Comparison of ENCODE assay signal across 9 cellular contexts in the genomic region with DNA sequence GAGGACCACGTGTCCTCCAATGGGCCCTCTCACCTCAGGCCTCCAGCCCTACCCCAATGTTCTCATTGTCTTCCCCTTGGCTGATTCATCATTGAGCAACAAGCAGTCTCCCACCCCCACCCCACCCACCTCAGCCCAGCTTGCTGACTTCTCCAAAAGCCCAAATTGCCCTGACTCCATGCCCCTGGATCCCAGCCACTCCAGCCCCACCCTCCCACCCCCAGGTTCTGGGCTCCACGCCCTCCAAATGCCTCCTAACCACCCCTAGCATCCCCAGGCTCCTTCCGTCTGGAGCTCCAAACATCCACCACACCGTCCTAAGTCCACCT. TPM values are rescaled to one million over a fixed set of nuclear protein-coding genes. Genes with fewer than 3 reads are reported as not detected.
A peak's percentile ranks its signal among the peaks of the same experiment; 100 is the strongest.
DNase-seq lines count a peak whose midpoint lies in the region; ATAC-seq and TF ChIP-seq lines count a peak whose summit lies in the region.
"Had no signal": no experiment of that assay in that cellular context is flagged by ENCODE, and none has a peak within 500 bp of the region (broad histone marks: within the 10 kb centered on the region; RNA-seq: fewer than 3 reads in every experiment).

No MANE protein-coding gene starts in this region.

- H3K27ac Mint-ChIP-seq in progenitor cell of endocrine pancreas = peak overlapping the region; percentile 36
- peak overlapping the region in 1 of 8 donors; percentile 6 for H3K27ac Mint-ChIP-seq in CD8-positive, alpha-beta memory T cell

- no peaks in the 10 kb centered on the region for H3K9me3 ChIP-seq in CD8-positive, alpha-beta memory T cell (ENCODE audit: low read length)
- H3K9me3 ChIP-seq: pancreas had no signal

- TF ChIP-seq CTCF in progenitor cell of endocrine pancreas (IDR thresholded peaks at IDR 0.05; ENCODE audit: unreplicated experiment) = no peak

- DNase-seq in H7 = peak; percentile 37
- no peak for DNase-seq in progenitor cell of endocrine pancreas (ENCODE audit: low spot score, unreplicated experiment)
- no peak for DNase-seq in CD8-positive, alpha-beta memory T cell
- DNase-seq: DMS79 had no signal

- POLR2A ChIA-PET in CD8-positive, alpha-beta memory T cell (lab: Charles Lee) = no interaction called here

- no peaks in the 10 kb centered on the region; the same call in 1 of the 2 replicates for H3K27me3 ChIP-seq in H7 (ENCODE audit: control insufficient read depth, insufficient read depth, low read length)
- no peaks in the 10 kb centered on the region for H3K27me3 ChIP-seq in CD8-positive, alpha-beta memory T cell (ENCODE audit: insufficient read depth, low read length, poor library complexity, severe bottlenecking)
- H3K27me3 ChIP-seq: pancreas had no signal

- H3K27me3 Mint-ChIP-seq in progenitor cell of endocrine pancreas = no peaks in the 10 kb centered on the region
- H3K27me3 Mint-ChIP-seq in CD8-positive, alpha-beta memory T cell = peaks cover 0 to 6% of the 10 kb centered on the region in 2 donors

- no peak for ATAC-seq in HG03196 (IDR thresholded peaks at IDR 0.05; ENCODE audit: unreplicated experiment)
- ATAC-seq in HG02588 (IDR thresholded peaks at IDR 0.05; ENCODE audit: unreplicated experiment) = no peak
- ATAC-seq: pancreas had no signal

- H3K27ac ChIP-seq in cingulate gyrus (ENCODE audit: low read depth, low read length) = peak overlapping the region; percentile 7
- H3K27ac ChIP-seq in CD8-positive, alpha-beta memory T cell (ENCODE audit: low read depth, low read length) = no peak overlapping the region

- no peaks in the 10 kb centered on the region for H3K36me3 ChIP-seq in H7 (replicated peaks; ENCODE audit: control insufficient read depth, insufficient read depth, low read length)
- no peaks in the 10 kb centered on the region for H3K36me3 ChIP-seq in CD8-positive, alpha-beta memory T cell (ENCODE audit: insufficient read depth, low read length)

- H3K9me3 Mint-ChIP-seq in progenitor cell of endocrine pancreas (ENCODE audit: low read depth) = no peaks in the 10 kb centered on the region
- no peaks in the 10 kb centered on the region for H3K9me3 Mint-ChIP-seq in CD8-positive, alpha-beta memory T cell

- H3K36me3 Mint-ChIP-seq in progenitor cell of endocrine pancreas (ENCODE audit: insufficient read depth) = peaks cover 5% of the 10 kb centered on the region
- no peaks in the 10 kb centered on the region for H3K36me3 Mint-ChIP-seq in CD8-positive, alpha-beta memory T cell

- CTCF ChIA-PET in CD8-positive, alpha-beta memory T cell (lab: Charles Lee) = no interaction called here

- peaks cover 40% of the 10 kb centered on the region for H3K4me1 Mint-ChIP-seq in progenitor cell of endocrine pancreas (ENCODE audit: low read depth)
- H3K4me1 Mint-ChIP-seq in CD8-positive, alpha-beta memory T cell = no peaks in the 10 kb centered on the region

- H3K4me3 ChIP-seq in H7 (ENCODE audit: insufficient read depth, low read depth, low read length) = peak overlapping the region; percentile 8; the same call in 1 of the 2 replicates
- no peak overlapping the region for H3K4me3 ChIP-seq in CD8-positive, alpha-beta memory T cell (ENCODE audit: low read length)
- H3K4me3 ChIP-seq: pancreas had no signal

- H3K4me1 ChIP-seq in CD8-positive, alpha-beta memory T cell (ENCODE audit: insufficient read depth, low read length) = no peaks in the 10 kb centered on the region
- H3K4me1 ChIP-seq: pancreas had no signal

- H3K4me3 Mint-ChIP-seq in progenitor cell of endocrine pancreas (ENCODE audit: low read depth) = no peak overlapping the region
- no peak overlapping the region for H3K4me3 Mint-ChIP-seq in CD8-positive, alpha-beta memory T cell

RNA-seq across cellular contexts. Expression of gene S100A16, which starts 1.9 kb away (rescaled TPM):
- 34.5 and 89.0 TPM in 2 replicates for total RNA-seq in H7 (2014; rRNA removed; shearing (Covaris generic))
- total RNA-seq in progenitor cell of endocrine pancreas = 46.8 and 50.2 TPM in 2 replicates
- not detected for total RNA-seq in CD8-positive, alpha-beta memory T cell
- not detected for polyA plus RNA-seq in CD8-positive, alpha-beta memory T cell
- total RNA-seq: activated CD8-positive, alpha-beta memory T cell treated with anti-CD3 and anti-CD28 coated beads for 36 hours had no signal

RNA-seq across cellular contexts. Expression of gene S100A14, which starts 5.1 kb away (rescaled TPM):
- total RNA-seq in H7 (2014; rRNA removed; shearing (Covaris generic)) = 1.8 and 2.0 TPM in 2 replicates
- 1.4 and 2.8 TPM in 2 replicates for total RNA-seq in progenitor cell of endocrine pancreas
- total RNA-seq in CD8-positive, alpha-beta memory T cell = not detected
- polyA plus RNA-seq in CD8-positive, alpha-beta memory T cell = not detected
- total RNA-seq: activated CD8-positive, alpha-beta memory T cell treated with anti-CD3 and anti-CD28 coated beads for 36 hours had no signal

RNA-seq across cellular contexts. Expression of gene S100A13, which starts 16.3 kb away (rescaled TPM):
- 80.8 and 93.2 TPM in 2 replicates for total RNA-seq in H7 (2014; rRNA removed; shearing (Covaris generic))
- total RNA-seq in progenitor cell of endocrine pancreas = 63.6 and 67.5 TPM in 2 replicates
- 1 to 10 TPM; 5.5 to 7.6 TPM for total RNA-seq in CD8-positive, alpha-beta memory T cell
- 1.3 TPM for polyA plus RNA-seq in CD8-positive, alpha-beta memory T cell

RNA-seq across cellular contexts. Expression of gene S100A1, which starts 17.2 kb away (rescaled TPM):
- 0.63 and 0.80 TPM in 2 replicates for total RNA-seq in H7 (2014; rRNA removed; shearing (Covaris generic))
- total RNA-seq in progenitor cell of endocrine pancreas = 0.80 TPM in 1 of 2 replicates, not detected in the other
- not detected for total RNA-seq in CD8-positive, alpha-beta memory T cell
- 0.07 TPM for polyA plus RNA-seq in CD8-positive, alpha-beta memory T cell
- total RNA-seq: activated CD8-positive, alpha-beta memory T cell treated with anti-CD3 and anti-CD28 coated beads for 36 hours had no signal

RNA-seq across cellular contexts. Expression of gene CHTOP, which starts 22.9 kb away (rescaled TPM):
- 63.8 and 67.0 TPM in 2 replicates for total RNA-seq in H7 (2014; rRNA removed; shearing (Covaris generic))
- 128 and 129 TPM in 2 replicates for total RNA-seq in progenitor cell of endocrine pancreas
- 10 to 100 TPM; 95.9 to 98.9 TPM for total RNA-seq in CD8-positive, alpha-beta memory T cell
- 70.2 TPM for polyA plus RNA-seq in CD8-positive, alpha-beta memory T cell

Comparison
In these comparisons a context has a peak if more than half of its experiments do, and no peak if none do; other contexts are left out.
1. RNA of gene S100A16, which starts 1.9 kb away (total RNA-seq): 34.5 to 89.0 TPM in H7 and 46.8 to 50.2 TPM in progenitor cell of endocrine pancreas; not detected in CD8-positive, alpha-beta memory T cell; every median in the first group is over 10 times any median in the second.